9 cellular contexts compared by ENCODE assay signal in the genomic region with DNA sequence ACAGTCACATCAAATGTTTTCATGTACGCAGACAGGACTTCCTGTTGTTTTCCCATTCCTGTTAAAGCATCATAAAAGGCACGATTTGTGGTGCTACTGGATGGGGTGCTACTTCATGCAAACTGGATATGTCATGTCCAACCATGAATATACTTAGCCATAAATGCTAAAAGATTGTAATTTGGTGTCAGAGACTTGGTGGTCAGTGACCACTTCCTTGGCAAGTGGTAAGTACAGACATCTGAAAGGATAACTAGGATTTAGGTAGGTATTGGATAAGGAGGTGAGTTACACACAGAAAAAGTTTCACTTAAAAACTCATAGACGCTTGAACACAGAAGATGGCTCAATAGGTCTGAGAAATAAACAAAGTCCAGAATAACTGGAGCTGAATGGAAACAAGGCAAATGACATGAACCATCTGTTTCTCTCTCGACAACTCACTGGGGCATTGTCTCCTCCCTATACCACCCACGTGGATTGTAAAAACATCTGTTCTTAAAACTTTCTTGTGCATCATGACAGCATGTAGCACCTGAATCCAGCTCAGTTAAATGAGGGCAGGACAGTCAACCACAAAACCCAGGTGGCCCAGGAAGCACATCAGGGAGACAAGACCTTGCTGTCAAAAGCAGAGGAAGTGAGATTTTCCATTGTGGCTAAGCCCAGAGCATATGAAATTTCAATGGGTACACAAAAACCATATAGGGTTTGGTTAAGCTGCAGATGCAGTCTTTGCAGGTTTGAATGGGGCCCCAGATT. TPM values are rescaled to one million over a fixed set of nuclear protein-coding genes. Genes with fewer than 3 reads are reported as not detected.
A peak's percentile ranks its signal among the peaks of the same experiment; 100 is the strongest.
DNase-seq lines count a peak whose midpoint lies in the region; ATAC-seq, FAIRE-seq and TF ChIP-seq lines count a peak whose summit lies in the region.
"Had no signal": no experiment of that assay in that cellular context is flagged by ENCODE, and none has a peak within 500 bp of the region (broad histone marks: within the 10 kb centered on the region; RNA-seq: fewer than 3 reads in every experiment).

No MANE protein-coding gene starts in this region.

- in situ Hi-C loops in gastrocnemius medialis (cut with MboI; ENCODE audit: low sequenced_read_pairs in 4 of 4), result no loop called here

- DNase-seq in GM12891 (ENCODE audit: insufficient read length, low spot score), result no peak
- DNase-seq in GM20000 (ENCODE audit: low spot score), result peak; percentile 50
- DNase-seq in Karpas-422, result peak; percentile 92
- no peak for DNase-seq in central memory CD8-positive, alpha-beta T cell (ENCODE audit: low spot score in 2 of 2)
- DNase-seq in SKM-1 treated with dmso at 0.1 percent for 144 hours (lab: John Stamatoyannopoulos, UW; ENCODE audit: unreplicated experiment), result no peak
- DNase-seq in gastrocnemius medialis, result no peak

- no peak for TF ChIP-seq CTCF in GM20000 (IDR thresholded peaks at IDR 0.05; ENCODE audit: extremely low read depth, missing control alignments)
- TF ChIP-seq CTCF in gastrocnemius medialis (IDR thresholded peaks at IDR 0.05 in 4 of 5, conservative IDR thresholded peaks at IDR 0.05 in 1 of 5), result no peak

- H3K4me1 ChIP-seq in Karpas-422 (ENCODE audit: low read length) (peaks cover 100% of the 10 kb centered on the region), gastrocnemius medialis (no peaks in the 10 kb centered on the region)

- H3K9me2 ChIP-seq in Karpas-422 (replicated peaks; ENCODE audit: insufficient read depth, low read length), result no peaks in the 10 kb centered on the region

- H4K20me1 ChIP-seq in Karpas-422 (ENCODE audit: insufficient read depth, low read depth, low read length), result no peaks in the 10 kb centered on the region

- peak; percentile 52 for ATAC-seq in central memory CD8-positive, alpha-beta T cell (replicated peaks; ENCODE audit: extremely low read depth, poor library complexity, severe bottlenecking)
- no peak for ATAC-seq in HG02981 (IDR thresholded peaks at IDR 0.05; ENCODE audit: unreplicated experiment)
- no peak for ATAC-seq in gastrocnemius medialis
- ATAC-seq in HG03571 (IDR thresholded peaks at IDR 0.05; ENCODE audit: unreplicated experiment), result no peak

- peak overlapping the region; percentile 23 for H3K4me3 Mint-ChIP-seq in central memory CD8-positive, alpha-beta T cell
- H3K4me3 Mint-ChIP-seq: dendritic cell treated with granulocyte-macrophage colony-stimulating factor and Interleukin-4, amounts not matched to agents 40 ng/mL and 50 ng/mL, for 4 days had no signal

- H3K27me3 ChIP-seq in Karpas-422 (ENCODE audit: low read length), result no peaks in the 10 kb centered on the region
- no peaks in the 10 kb centered on the region for H3K27me3 ChIP-seq in gastrocnemius medialis

- no peaks in the 10 kb centered on the region for H3K27me3 Mint-ChIP-seq in central memory CD8-positive, alpha-beta T cell

- peak overlapping the region; percentile 80 for H3K9ac ChIP-seq in Karpas-422 (ENCODE audit: low read length)

- peak overlapping the region; percentile 88 for H3K27ac Mint-ChIP-seq in central memory CD8-positive, alpha-beta T cell (ENCODE audit: low read depth)
- H3K27ac Mint-ChIP-seq: dendritic cell treated with granulocyte-macrophage colony-stimulating factor and Interleukin-4, amounts not matched to agents 40 ng/mL and 50 ng/mL, for 4 days had no signal

- H3K4me3 ChIP-seq in Karpas-422 (ENCODE audit: low read length) (peak overlapping the region; percentile 26), gastrocnemius medialis (no peak overlapping the region)

- peaks cover 60% of the 10 kb centered on the region for H3K4me1 Mint-ChIP-seq in central memory CD8-positive, alpha-beta T cell

- no peaks in the 10 kb centered on the region for H3K36me3 Mint-ChIP-seq in central memory CD8-positive, alpha-beta T cell (ENCODE audit: insufficient read depth)

- H3K9me3 Mint-ChIP-seq in central memory CD8-positive, alpha-beta T cell, result peaks cover 6% of the 10 kb centered on the region
- H3K9me3 Mint-ChIP-seq: dendritic cell treated with granulocyte-macrophage colony-stimulating factor and Interleukin-4, amounts not matched to agents 40 ng/mL and 50 ng/mL, for 4 days had no signal

- no peaks in the 10 kb centered on the region for H3K79me2 ChIP-seq in Karpas-422 (ENCODE audit: low read length)

- no peak overlapping the region for H2AFZ ChIP-seq in Karpas-422 (ENCODE audit: low read length)

- H3K36me3 ChIP-seq in Karpas-422 (ENCODE audit: insufficient read depth, low read length), result no peaks in the 10 kb centered on the region
- H3K36me3 ChIP-seq in gastrocnemius medialis, result no peaks in the 10 kb centered on the region

- intact Hi-C loops in gastrocnemius medialis (cut with DNase I; ENCODE audit: low total_unique reads), result no loop called here

- TF ChIP-seq POLR2A in GM12891 (IDR thresholded peaks at IDR 0.05; ENCODE audit: low read depth, low read length), result no peak
- TF ChIP-seq POLR2A in gastrocnemius medialis (IDR thresholded peaks at IDR 0.05), result no peak

- H3K9me3 ChIP-seq in Karpas-422 (ENCODE audit: low read length) (no peaks in the 10 kb centered on the region), gastrocnemius medialis (no peaks in the 10 kb centered on the region)

- peak; percentile 98 for FAIRE-seq in GM12891 (lab: Jason Lieb, UNC)

- peak overlapping the region; percentile 61 for H3K4me2 ChIP-seq in Karpas-422 (ENCODE audit: low read depth, low read length, poor library complexity, severe bottlenecking)

- H3K27ac ChIP-seq in Karpas-422 (ENCODE audit: low read length) (peak overlapping the region; percentile 99), gastrocnemius medialis (no peak overlapping the region)

TF ChIP-seq in GM12891, 5 proteins besides CTCF, POLR2A, EP300 and RAD21:
- TF ChIP-seq SPI1 (IDR thresholded peaks at IDR 0.05; ENCODE audit: low read depth, low read length), result peak; percentile 97
- TF ChIP-seq TAF1 (IDR thresholded peaks at IDR 0.05; ENCODE audit: low read depth, low read length), result no peak

RNA-seq across cellular contexts. Expression of a gene that starts 22.1 kb away (rescaled TPM):
- polyA plus RNA-seq in GM12891 (2012; ENCODE audit: low read depth, missing spikeins), result 28.1 TPM
- total RNA-seq in Karpas-422 (2014; rRNA removed; shearing (Covaris generic); ENCODE audit: low replicate concordance), result 1.1 and 8.3 TPM in 2 replicates
- total RNA-seq in gastrocnemius medialis, result under 1 TPM in 1 of 4 donors, not detected in 3; 0.49 TPM

Comparison
In these comparisons a context has a peak if more than half of its experiments do, and no peak if none do; other contexts are left out.
1. DNase-seq: peak in GM20000 (single experiment) and Karpas-422 (single experiment); none in GM12891 (single experiment), central memory CD8-positive, alpha-beta T cell (0 of 2), SKM-1 treated with dmso at 0.1 percent for 144 hours (single experiment) and gastrocnemius medialis (0 of 2).